In genomic region chr1:245058436-245058835, GRCh38 we compare ENCODE assay signal across 27 cellular contexts.
"Had no signal": no experiment of that assay in that cellular context is flagged by ENCODE, and none has a peak within 500 bp of the region (broad histone marks: within the 10 kb centered on the region; RNA-seq: fewer than 3 reads in every experiment).

No MANE protein-coding gene starts in this region.

- H3K4me2 ChIP-seq: hepatocyte had no signal

- H3K4me3 Mint-ChIP-seq: dendritic cell treated with granulocyte-macrophage colony-stimulating factor and Interleukin-4, amounts not matched to agents 40 ng/mL and 50 ng/mL, for 4 days; effector memory CD8-positive, alpha-beta T cell; endodermal cell; immature natural killer cell; naive thymus-derived CD4-positive, alpha-beta T cell had no signal

- H3K27me3 ChIP-seq: esophagus squamous epithelium, gastrocnemius medialis, heart left ventricle, hepatocyte, left lung had no signal

- H3K9me3 ChIP-seq: esophagus squamous epithelium, gastrocnemius medialis, heart left ventricle, left lung, lower lobe of right lung had no signal

- FAIRE-seq: colon, endometrium had no signal

- H3K4me3 ChIP-seq: coronary artery, esophagus squamous epithelium, gastrocnemius medialis, heart left ventricle, hepatocyte, left lung, lower lobe of right lung had no signal

- H3K36me3 ChIP-seq: esophagus squamous epithelium, gastrocnemius medialis, left lung, lower lobe of right lung had no signal

- H3K9me3 Mint-ChIP-seq: dendritic cell treated with granulocyte-macrophage colony-stimulating factor and Interleukin-4, amounts not matched to agents 40 ng/mL and 50 ng/mL, for 4 days; effector memory CD8-positive, alpha-beta T cell; immature natural killer cell; naive thymus-derived CD4-positive, alpha-beta T cell had no signal

- H3K27ac ChIP-seq: coronary artery, epithelial cell of prostate, esophagus squamous epithelium, gastrocnemius medialis, heart left ventricle, hepatocyte, left lung, lower lobe of right lung had no signal

- H3K4me1 ChIP-seq: esophagus squamous epithelium, gastrocnemius medialis, lower lobe of right lung had no signal

- H3K27me3 Mint-ChIP-seq: dendritic cell treated with granulocyte-macrophage colony-stimulating factor and Interleukin-4, amounts not matched to agents 40 ng/mL and 50 ng/mL, for 4 days had no signal

- ATAC-seq: effector memory CD8-positive, alpha-beta T cell; esophagus mucosa; gastrocnemius medialis; heart left ventricle; left cardiac atrium; left lung; left ventricle myocardium superior; lower lobe of right lung; naive thymus-derived CD4-positive, alpha-beta T cell had no signal

- H2AFZ ChIP-seq: hepatocyte had no signal

- DNase-seq: effector CD8-positive, alpha-beta T cell; effector memory CD8-positive, alpha-beta T cell; endodermal cell; erythroblast; esophagus squamous epithelium; foreskin fibroblast; foreskin melanocyte; gastrocnemius medialis; glutamatergic neuron; heart left ventricle; hypothalamus; immature natural killer cell; islet precursor cell; left cardiac atrium; left lung; left ventricle myocardium superior; lower lobe of right lung; mesenchymal stem cell; midbrain; naive thymus-derived CD4-positive, alpha-beta T cell had no signal

- H3K27ac Mint-ChIP-seq: dendritic cell treated with granulocyte-macrophage colony-stimulating factor and Interleukin-4, amounts not matched to agents 40 ng/mL and 50 ng/mL, for 4 days; effector memory CD8-positive, alpha-beta T cell; endodermal cell; immature natural killer cell; naive thymus-derived CD4-positive, alpha-beta T cell had no signal

- H3K79me2 ChIP-seq: hepatocyte had no signal
